Comparison of ENCODE assay signal across 1 cellular context in the genomic region with DNA sequence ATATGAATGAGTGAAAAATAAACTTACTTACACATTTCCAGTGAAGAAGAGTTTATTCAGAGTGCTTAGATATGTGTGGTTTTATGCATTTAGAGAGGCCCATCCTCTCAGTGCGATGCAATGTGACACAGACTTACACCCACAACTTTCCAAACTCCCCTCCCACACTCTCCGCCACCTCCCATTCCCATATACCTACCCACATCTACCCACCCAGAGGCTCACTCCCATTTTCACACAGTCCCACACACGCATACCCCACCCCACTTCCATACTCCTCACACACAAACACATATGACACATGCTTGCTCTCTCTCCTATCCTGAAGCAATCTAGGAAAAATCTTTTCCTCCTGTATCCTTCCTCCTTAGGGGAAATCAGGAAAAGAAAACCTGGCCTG.
TF ChIP-seq lines count a peak whose summit lies in the region.

No MANE protein-coding gene starts in this region.

TF ChIP-seq in HEK293, 187 proteins besides CTCF, POLR2A, EP300 and RAD21 (continued from another document):
- no peak for TF ChIP-seq KLF8 (tag by site-specific recombination; IDR thresholded peaks at IDR 0.05)
- TF ChIP-seq, protein P1, sequence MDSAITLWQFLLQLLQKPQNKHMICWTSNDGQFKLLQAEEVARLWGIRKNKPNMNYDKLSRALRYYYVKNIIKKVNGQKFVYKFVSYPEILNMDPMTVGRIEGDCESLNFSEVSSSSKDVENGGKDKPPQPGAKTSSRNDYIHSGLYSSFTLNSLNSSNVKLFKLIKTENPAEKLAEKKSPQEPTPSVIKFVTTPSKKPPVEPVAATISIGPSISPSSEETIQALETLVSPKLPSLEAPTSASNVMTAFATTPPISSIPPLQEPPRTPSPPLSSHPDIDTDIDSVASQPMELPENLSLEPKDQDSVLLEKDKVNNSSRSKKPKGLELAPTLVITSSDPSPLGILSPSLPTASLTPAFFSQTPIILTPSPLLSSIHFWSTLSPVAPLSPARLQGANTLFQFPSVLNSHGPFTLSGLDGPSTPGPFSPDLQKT (IDR thresholded peaks at IDR 0.05; ENCODE audit: borderline replicate concordance, low read depth, low read length), result no peak
- TF ChIP-seq, protein P2, sequence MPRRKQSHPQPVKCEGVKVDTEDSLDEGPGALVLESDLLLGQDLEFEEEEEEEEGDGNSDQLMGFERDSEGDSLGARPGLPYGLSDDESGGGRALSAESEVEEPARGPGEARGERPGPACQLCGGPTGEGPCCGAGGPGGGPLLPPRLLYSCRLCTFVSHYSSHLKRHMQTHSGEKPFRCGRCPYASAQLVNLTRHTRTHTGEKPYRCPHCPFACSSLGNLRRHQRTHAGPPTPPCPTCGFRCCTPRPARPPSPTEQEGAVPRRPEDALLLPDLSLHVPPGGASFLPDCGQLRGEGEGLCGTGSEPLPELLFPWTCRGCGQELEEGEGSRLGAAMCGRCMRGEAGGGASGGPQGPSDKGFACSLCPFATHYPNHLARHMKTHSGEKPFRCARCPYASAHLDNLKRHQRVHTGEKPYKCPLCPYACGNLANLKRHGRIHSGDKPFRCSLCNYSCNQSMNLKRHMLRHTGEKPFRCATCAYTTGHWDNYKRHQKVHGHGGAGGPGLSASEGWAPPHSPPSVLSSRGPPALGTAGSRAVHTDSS (tag by site-specific recombination; IDR thresholded peaks at IDR 0.05), result no peak
- no peak for TF ChIP-seq ZBTB48 (tag by site-specific recombination; IDR thresholded peaks at IDR 0.05)
- TF ChIP-seq ZNF670 (tag by site-specific recombination; IDR thresholded peaks at IDR 0.05; ENCODE audit: low read depth), result no peak
- TF ChIP-seq EGR2 (tag by site-specific recombination; IDR thresholded peaks at IDR 0.05; ENCODE audit: low read depth), result peak; percentile 99
